8 cellular contexts compared by ENCODE assay signal in the genomic region with DNA sequence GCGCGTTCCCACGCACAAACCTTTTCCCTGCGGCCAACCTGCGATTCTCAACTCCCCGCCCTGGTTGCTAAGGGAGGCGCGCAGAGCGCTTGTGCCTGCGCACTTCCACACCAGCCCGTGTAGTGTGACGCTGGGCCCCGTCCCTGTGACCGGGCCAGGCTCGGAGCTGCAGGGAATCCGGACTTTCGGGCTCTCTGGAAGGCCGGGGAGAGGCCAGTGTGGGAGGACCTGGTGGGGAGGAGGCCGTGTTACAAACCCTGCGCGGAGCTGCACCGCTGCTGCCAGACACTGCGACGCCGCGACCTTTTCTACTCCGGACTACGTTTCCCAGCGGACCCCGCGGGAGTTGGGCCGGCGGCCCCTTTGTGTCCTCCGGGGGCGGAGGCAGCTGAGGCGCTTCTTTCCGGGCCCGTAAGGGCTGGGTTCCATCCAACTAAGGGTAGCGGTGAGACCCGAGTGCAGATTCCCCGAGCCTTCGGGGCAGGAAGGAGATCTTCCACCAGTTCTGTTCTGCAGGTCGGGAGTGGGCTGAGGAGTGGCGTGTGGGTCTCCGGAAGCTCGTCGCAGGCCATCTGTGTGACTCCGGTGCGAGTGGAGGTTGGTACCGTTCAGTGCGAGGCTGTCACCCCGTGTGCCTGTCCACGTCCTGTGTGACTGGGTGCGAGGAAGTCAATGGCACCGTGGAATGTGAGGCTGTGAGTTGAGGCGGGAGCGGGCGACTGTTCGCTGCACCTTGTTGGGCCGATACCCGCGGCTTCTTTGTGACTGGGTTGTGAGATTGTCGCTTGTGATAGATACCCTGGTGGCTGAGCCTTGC. TPM values are rescaled to one million over a fixed set of nuclear protein-coding genes. Genes with fewer than 3 reads are reported as not detected.
DNase-seq lines count a peak whose midpoint lies in the region; FAIRE-seq and TF ChIP-seq lines count a peak whose summit lies in the region.

ZNF570 (plus strand) TSS at position 396 of the 817 bp plus-strand sequence. CDS start 999 bp downstream, outside the sequence.

- H3K9me3 ChIP-seq in astrocyte (ENCODE audit: insufficient read depth, low read depth, low read length) = peaks cover 15% of the 10 kb centered on the region
- no peaks in the 10 kb centered on the region for H3K9me3 ChIP-seq in vagina

- H3K4me2 ChIP-seq in astrocyte (ENCODE audit: low read length) = peak within 1 kb of the TSS; percentile 94

- intact Hi-C loops in vagina (cut with DNase I) = loop anchor here (5.0 kb wide), 1 partner anchor 758 kb away; no protein-coding TSS in a partner anchor

- peak within 1 kb of the TSS; percentile 95 for H2AFZ ChIP-seq in astrocyte (ENCODE audit: low read depth, low read length)

- peaks cover 39% of the 10 kb centered on the region for H3K79me2 ChIP-seq in astrocyte (ENCODE audit: insufficient read depth, low read length)

- H4K20me1 ChIP-seq in astrocyte (ENCODE audit: insufficient read depth, low read length) = no peaks in the 10 kb centered on the region

- H3K4me3 Mint-ChIP-seq in astrocyte (ENCODE audit: unreplicated experiment) = peak within 1 kb of the TSS; percentile 99

- H3K9me3 Mint-ChIP-seq in astrocyte (ENCODE audit: unreplicated experiment) = peaks cover 39% of the 10 kb centered on the region

- TF ChIP-seq CTCF in HFF-Myc (IDR thresholded peaks at IDR 0.05; ENCODE audit: low read depth, low read length, missing control alignments) (no peak), astrocyte (IDR thresholded peaks at IDR 0.05; ENCODE audit: insufficient read depth, low read depth, low read length) (no peak), vagina (IDR thresholded peaks at IDR 0.05) (no peak)

- H3K4me1 Mint-ChIP-seq in astrocyte (ENCODE audit: low read depth, unreplicated experiment) = peaks cover 8% of the 10 kb centered on the region

- H3K36me3 ChIP-seq in astrocyte (ENCODE audit: insufficient read depth, low read length) (no peaks in the 10 kb centered on the region), rectal smooth muscle tissue (ENCODE audit: control insufficient read depth, insufficient read depth, low read length) (peaks cover 3% of the 10 kb centered on the region), vagina (peaks cover 0 to 40% of the 10 kb centered on the region in 2 donors)

- DNase-seq in GF-D8 (lab: John Stamatoyannopoulos, UW) (peak; percentile 60), HFF-Myc (ENCODE audit: extremely low read depth, low read depth) (peak; percentile 45), NCI-H146 (lab: John Stamatoyannopoulos, UW) (peak; percentile 90), T-helper 2 cell (peak; percentile 73 to 94 (median 80)), astrocyte (ENCODE audit: low read depth) (peak; percentile 80), hepatic stellate cell (ENCODE audit: low spot score) (peak; percentile 80), vagina (ENCODE audit: extremely low spot score in 2 of 2) (peak in 1 of 2 donors; percentile 83)

- peak in 1 of 2 donors; percentile 63 for TF ChIP-seq POLR2A in vagina (IDR thresholded peaks at IDR 0.05)

- H3K27me3 Mint-ChIP-seq in astrocyte (ENCODE audit: low read depth, unreplicated experiment) = no peaks in the 10 kb centered on the region

- H3K27me3 ChIP-seq in astrocyte (ENCODE audit: insufficient read depth, low read length) = no peaks in the 10 kb centered on the region
- no peaks in the 10 kb centered on the region for H3K27me3 ChIP-seq in rectal smooth muscle tissue (ENCODE audit: control insufficient read depth, insufficient read depth, low read length)
- H3K27me3 ChIP-seq in vagina = no peaks in the 10 kb centered on the region

- H3K9ac ChIP-seq in astrocyte (ENCODE audit: low read length) (peak within 1 kb of the TSS; percentile 84), rectal smooth muscle tissue (ENCODE audit: low read length) (peak within 1 kb of the TSS; percentile 78)

- H3K27ac ChIP-seq in astrocyte (ENCODE audit: low read depth, low read length) = peak within 1 kb of the TSS; percentile 58
- peak within 1 kb of the TSS; percentile 88 for H3K27ac ChIP-seq in rectal smooth muscle tissue (ENCODE audit: low read depth, low read length)
- H3K27ac ChIP-seq in vagina = peak within 1 kb of the TSS; percentile 83

- peak within 1 kb of the TSS; percentile 27 for H3K27ac Mint-ChIP-seq in astrocyte (ENCODE audit: unreplicated experiment)

- H3K4me1 ChIP-seq in astrocyte (ENCODE audit: insufficient read depth, low read length) (no peaks in the 10 kb centered on the region), rectal smooth muscle tissue (ENCODE audit: control insufficient read depth, insufficient read depth, low read length) (no peaks in the 10 kb centered on the region), vagina (peaks cover 31% of the 10 kb centered on the region)

- H3K4me3 ChIP-seq in HFF-Myc (replicated peaks; ENCODE audit: low read depth, low read length) = peak within 1 kb of the TSS; percentile 79
- peak within 1 kb of the TSS; percentile 97 for H3K4me3 ChIP-seq in astrocyte (ENCODE audit: insufficient read depth, low read depth, low read length)
- peak within 1 kb of the TSS; percentile 62 for H3K4me3 ChIP-seq in rectal smooth muscle tissue (ENCODE audit: low read length)
- peak within 1 kb of the TSS; percentile 69 to 73 for H3K4me3 ChIP-seq in vagina

- H3K36me3 Mint-ChIP-seq in astrocyte (ENCODE audit: low read depth, unreplicated experiment) = peaks cover 23% of the 10 kb centered on the region

- no peak for FAIRE-seq in astrocyte (lab: Jason Lieb, UNC)

RNA-seq across cellular contexts. Expression of gene ZNF570, which starts in this region (rescaled TPM):
- total RNA-seq in astrocyte (5.7 and 6.5 TPM in 2 replicates), vagina (5.2 TPM)
